ENCODE assay signal across 14 cellular contexts in the genomic region with DNA sequence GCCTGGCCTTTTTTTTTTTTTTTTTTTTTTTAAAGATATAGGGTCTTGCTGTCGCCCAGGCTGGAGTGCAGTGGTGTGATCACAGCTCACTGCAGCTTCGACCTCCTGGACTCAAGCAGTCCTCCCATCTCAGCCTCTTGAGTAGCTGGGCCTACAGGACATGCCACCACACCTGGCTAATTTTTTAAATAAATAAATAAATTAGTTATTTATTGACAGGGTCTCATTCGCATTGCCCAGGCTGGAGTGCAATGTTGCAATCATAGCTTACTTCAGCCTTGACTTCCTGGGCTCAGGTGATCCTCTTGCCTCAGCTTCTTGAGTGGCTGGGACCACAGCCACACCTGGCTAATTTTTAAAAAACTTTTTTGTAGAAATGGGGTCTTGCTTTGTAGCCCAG. TPM values are rescaled to one million over a fixed set of nuclear protein-coding genes. Genes with fewer than 3 reads are reported as not detected.
DNase-seq lines count a peak whose midpoint lies in the region; ATAC-seq and TF ChIP-seq lines count a peak whose summit lies in the region.
"Had no signal": no experiment of that assay in that cellular context is flagged by ENCODE, and none has a peak within 500 bp of the region (broad histone marks: within the 10 kb centered on the region; RNA-seq: fewer than 3 reads in every experiment).

No MANE protein-coding gene starts in this region.

- H3K36me3 Mint-ChIP-seq in endodermal cell (ENCODE audit: low read depth) (peaks cover 22% of the 10 kb centered on the region), mesothelial cell of epicardium (peaks cover 3% of the 10 kb centered on the region)

- DNase-seq in endodermal cell, result no peak
- no peak for DNase-seq in right lobe of liver
- peak in 1 of 2 donors; percentile 73 for DNase-seq in upper lobe of left lung
- DNase-seq in posterior vena cava (ENCODE audit: low spot score), result no peak
- DNase-seq in stimulated activated CD4-positive, alpha-beta T cell treated with anti-CD3 and anti-CD28 coated beads, Interleukin-2, amount 100 ng/mL, for 24 hours, result no peak
- no peak for DNase-seq in mesothelial cell of epicardium (ENCODE audit: low spot score in 2 of 2, unreplicated experiment in 2 of 2)
- DNase-seq: CD8-positive, alpha-beta T cell; GOT3; KG1; NCI-H1092; NCI-H510A treated with DMSO at 0.1 percent for 48 hours; NCI-H82; PC-9 had no signal

- no peak for TF ChIP-seq EP300 in upper lobe of left lung (IDR thresholded peaks at IDR 0.05)

- H3K4me1 ChIP-seq in Loucy (ENCODE audit: insufficient read depth, low read length, poor library complexity, severe bottlenecking) (peaks cover 64% of the 10 kb centered on the region), endodermal cell (ENCODE audit: control insufficient read depth, insufficient read depth, low read length) (peaks cover 13% of the 10 kb centered on the region), right lobe of liver (peaks cover 0 to 67% (median 12%) of the 10 kb centered on the region in 4 donors), upper lobe of left lung (peaks cover 63 to 92% (median 76%) of the 10 kb centered on the region in 4 donors)

- H3F3A ChIP-seq in Loucy (ENCODE audit: low read depth), result peaks cover 1% of the 10 kb centered on the region

- H3K27me3 ChIP-seq in Loucy (ENCODE audit: insufficient read depth, low read length, poor library complexity, severe bottlenecking) (no peaks in the 10 kb centered on the region), endodermal cell (ENCODE audit: control insufficient read depth, insufficient read depth, low read length, poor library complexity, severe bottlenecking) (no peaks in the 10 kb centered on the region), right lobe of liver (no peaks in the 10 kb centered on the region), upper lobe of left lung (no peaks in the 10 kb centered on the region)

- H3K79me2 ChIP-seq in Loucy (ENCODE audit: insufficient read depth, low read length), result peaks cover 95% of the 10 kb centered on the region

- no peak for TF ChIP-seq POLR2A in right lobe of liver (IDR thresholded peaks at IDR 0.05)
- TF ChIP-seq POLR2A in upper lobe of left lung (IDR thresholded peaks at IDR 0.05), result no peak

- no peak overlapping the region for H3K27ac ChIP-seq in endodermal cell (ENCODE audit: low read depth, low read length)
- peak overlapping the region in 2 of 3 donors; percentile 23 to 83 for H3K27ac ChIP-seq in right lobe of liver
- H3K27ac ChIP-seq in upper lobe of left lung, result peak overlapping the region; percentile 57 to 74 (median 65)
- H3K27ac ChIP-seq: PC-9 had no signal

- H3K4me3 Mint-ChIP-seq in endodermal cell (no peak overlapping the region), mesothelial cell of epicardium (no peak overlapping the region)
- H3K4me3 Mint-ChIP-seq: CD8-positive, alpha-beta T cell had no signal

- H3K4me3 ChIP-seq in Loucy (ENCODE audit: low read length, poor library complexity, severe bottlenecking), result peak overlapping the region; percentile 31
- H3K4me3 ChIP-seq in endodermal cell (ENCODE audit: low read length), result no peak overlapping the region
- no peak overlapping the region for H3K4me3 ChIP-seq in right lobe of liver
- H3K4me3 ChIP-seq in upper lobe of left lung, result no peak overlapping the region
- H3K4me3 ChIP-seq: PC-9 had no signal

- intact Hi-C loops in right lobe of liver (cut with DNase I), result no loop called here
- intact Hi-C loops in posterior vena cava (cut with DNase I), result no loop called here

- H3K27ac Mint-ChIP-seq in endodermal cell (peak overlapping the region; percentile 58), mesothelial cell of epicardium (no peak overlapping the region)
- H3K27ac Mint-ChIP-seq: CD8-positive, alpha-beta T cell had no signal

- H3K36me3 ChIP-seq in Loucy (ENCODE audit: insufficient read depth, low read length), result no peaks in the 10 kb centered on the region
- peaks cover 17% of the 10 kb centered on the region for H3K36me3 ChIP-seq in endodermal cell (ENCODE audit: control insufficient read depth, insufficient read depth, low read length)
- H3K36me3 ChIP-seq in right lobe of liver, result no peaks in the 10 kb centered on the region
- no peaks in the 10 kb centered on the region for H3K36me3 ChIP-seq in upper lobe of left lung

- H4K20me1 ChIP-seq in Loucy (ENCODE audit: insufficient read depth, low read length, poor library complexity, severe bottlenecking), result peaks cover 60% of the 10 kb centered on the region

- H3K9me3 ChIP-seq in Loucy (ENCODE audit: insufficient read depth, low read depth, low read length), result no peaks in the 10 kb centered on the region
- no peaks in the 10 kb centered on the region for H3K9me3 ChIP-seq in endodermal cell (ENCODE audit: control insufficient read depth, low read length)
- no peaks in the 10 kb centered on the region for H3K9me3 ChIP-seq in right lobe of liver
- H3K9me3 ChIP-seq in upper lobe of left lung, result no peaks in the 10 kb centered on the region

- peak overlapping the region; percentile 48 for H3K4me2 ChIP-seq in Loucy (ENCODE audit: low read depth, low read length, poor library complexity, severe bottlenecking)
- H3K4me2 ChIP-seq: PC-9 had no signal

- ATAC-seq in right lobe of liver (peak; percentile 55 to 82 (median 66)), upper lobe of left lung (ENCODE audit: low FRiP score in 2 of 2) (peak in 1 of 2 donors; percentile 65)
- ATAC-seq: CD8-positive, alpha-beta T cell had no signal

- H3K9me2 ChIP-seq in Loucy (replicated peaks; ENCODE audit: low read depth, low read length), result no peaks in the 10 kb centered on the region

- H3K4me1 Mint-ChIP-seq in endodermal cell (peaks cover 44% of the 10 kb centered on the region), mesothelial cell of epicardium (peaks cover 13% of the 10 kb centered on the region)

- no peak overlapping the region for H2AFZ ChIP-seq in Loucy (ENCODE audit: low read length)
- H2AFZ ChIP-seq: PC-9 had no signal

- H3K27me3 Mint-ChIP-seq in endodermal cell (ENCODE audit: insufficient read depth), result no peaks in the 10 kb centered on the region
- H3K27me3 Mint-ChIP-seq in mesothelial cell of epicardium (ENCODE audit: low read depth), result no peaks in the 10 kb centered on the region

- 98% methylated on average over 3 of the region's 3 CpGs; no CpG with 5 or more reads in 1 of the 2 experiments for WGBS in endodermal cell (ENCODE audit: insufficient coverage in 1 of 2, insufficient read length in 1 of 2), 2 experiments
- WGBS in right lobe of liver (ENCODE audit: insufficient coverage, low coverage, low lambda C conversion rate, missing lambda C conversion rate), result 35% methylated on average over 3 of the region's 3 CpGs
- WGBS in upper lobe of left lung, 2 donors, result 61 to 80% methylated on average over 3 of the region's 3 CpGs

- H3K9me3 Mint-ChIP-seq in endodermal cell (no peaks in the 10 kb centered on the region), mesothelial cell of epicardium (no peaks in the 10 kb centered on the region)
- H3K9me3 Mint-ChIP-seq: CD8-positive, alpha-beta T cell had no signal

- H3K9ac ChIP-seq in Loucy (ENCODE audit: low read depth, low read length, poor library complexity, severe bottlenecking), result no peak overlapping the region
- no peak overlapping the region for H3K9ac ChIP-seq in endodermal cell (ENCODE audit: extremely low read depth, low read length, poor library complexity, severe bottlenecking)

- TF ChIP-seq CTCF in Loucy (conservative IDR thresholded peaks at IDR 0.05; ENCODE audit: low read length) (no peak), endodermal cell (conservative IDR thresholded peaks at IDR 0.05) (no peak), right lobe of liver (IDR thresholded peaks at IDR 0.05) (no peak), upper lobe of left lung (IDR thresholded peaks at IDR 0.05) (no peak), mesothelial cell of epicardium (IDR thresholded peaks at IDR 0.05; ENCODE audit: unreplicated experiment) (no peak)

RNA-seq across cellular contexts. Expression of a gene that starts 10.5 kb away (rescaled TPM):
- 10 to 100 TPM; 79.4 to 97.7 TPM for total RNA-seq in endodermal cell
- polyA plus RNA-seq in endodermal cell (2013, experiment 1 of 2), result 62.5 TPM
- 49.7 TPM for polyA plus RNA-seq in endodermal cell (2013, experiment 2 of 2)
- total RNA-seq in right lobe of liver, result 10 to 100 TPM; 41.4 to 66.7 (median 53.8) TPM
- 100 to 1,000 TPM in 3 of 6 donors, 10 to 100 TPM in 3; 55.7 to 273 (median 103) TPM for total RNA-seq in upper lobe of left lung
- total RNA-seq in posterior vena cava, result 100 to 1,000 TPM in 1 of 2 donors, 10 to 100 TPM in 1; 83.5 to 117 TPM
- total RNA-seq in mesothelial cell of epicardium, result 74.9 to 89.1 TPM (median 86.6 TPM) in 3 replicates

RNA-seq across cellular contexts. Expression of a gene that starts 25.6 kb away (rescaled TPM):
- total RNA-seq in endodermal cell, result 10 to 100 TPM; 82.0 to 83.5 TPM
- 63.9 TPM for polyA plus RNA-seq in endodermal cell (2013, experiment 1 of 2)
- 63.6 TPM for polyA plus RNA-seq in endodermal cell (2013, experiment 2 of 2)
- total RNA-seq in right lobe of liver, result 100 to 1,000 TPM in 1 of 6 experiments, 10 to 100 TPM in 5; 61.1 to 157 (median 78.7) TPM
- 100 to 1,000 TPM in 1 of 6 donors, 10 to 100 TPM in 5; 34.6 to 144 (median 59.1) TPM for total RNA-seq in upper lobe of left lung
- 10 to 100 TPM; 57.9 to 88.5 TPM for total RNA-seq in posterior vena cava
- total RNA-seq in mesothelial cell of epicardium, result 88.3 to 95.9 TPM (median 95.4 TPM) in 3 replicates
